ENCODE assay signal across 17 cellular contexts in genomic region chr2:38268691-38269309, GRCh38.
A peak's percentile ranks its signal among the peaks of the same experiment; 100 is the strongest.
DNase-seq lines count a peak whose midpoint lies in the region; ATAC-seq and TF ChIP-seq lines count a peak whose summit lies in the region.
"Had no signal": no experiment of that assay in that cellular context is flagged by ENCODE, and none has a peak within 500 bp of the region (broad histone marks: within the 10 kb centered on the region; RNA-seq: fewer than 3 reads in every experiment).

No MANE protein-coding gene starts in this region.

- peak; percentile 84 for DNase-seq in AG09319 (ENCODE audit: extremely low read depth, low read depth)
- peak; percentile 31 for DNase-seq in KBM-7
- peak; percentile 83 for DNase-seq in SIG-M5 (lab: John Stamatoyannopoulos, UW)
- DNase-seq in fibroblast of villous mesenchyme (ENCODE audit: low read depth), result peak; percentile 38
- no peak for DNase-seq in NCI-H2029 (lab: John Stamatoyannopoulos, UW)
- no peak for DNase-seq in NCI-H1436 (lab: John Stamatoyannopoulos, UW)
- DNase-seq in COLO829 (ENCODE audit: low spot score), result no peak
- DNase-seq: activated CD4-positive, alpha-beta T cell treated with anti-CD3 and anti-CD28 coated beads for 1 hour; activated CD8-positive, alpha-beta memory T cell treated with anti-CD3 and anti-CD28 coated beads, Interleukin-2, amount 50 U/mL, for 48 hours; caudate nucleus; DMS53; natural killer cell; psoas muscle; stimulated activated CD4-positive, alpha-beta T cell treated with anti-CD3 and anti-CD28 coated beads, Interleukin-12 subunit alpha, Interleukin-12 subunit beta, amount 100 ng/mL, for 4 hours had no signal

- in situ Hi-C loops in KBM-7 (cut with MboI; ENCODE audit: low pct_unique_long_range_greater_than_20kb, low sequenced_read_pairs), result loop anchor here (25.0 kb wide), 1 partner anchor 281 kb away; no protein-coding TSS in a partner anchor

- H3K4me3 ChIP-seq in fibroblast of villous mesenchyme (ENCODE audit: low read depth, low read length), result no peak overlapping the region
- H3K4me3 ChIP-seq: BLaER1, psoas muscle had no signal

- no peak for ATAC-seq in HG03565 (IDR thresholded peaks at IDR 0.05; ENCODE audit: unreplicated experiment)
- ATAC-seq: natural killer cell, psoas muscle, Right ventricle myocardium inferior had no signal

- no peak for TF ChIP-seq CTCF in AG09319 (IDR thresholded peaks at IDR 0.05; ENCODE audit: low read depth, low read length)
- no peak for TF ChIP-seq CTCF in fibroblast of villous mesenchyme (IDR thresholded peaks at IDR 0.05; ENCODE audit: insufficient read depth, low read depth, low read length)

Comparison
In these comparisons a context has a peak if more than half of its experiments do, and no peak if none do; other contexts are left out.
1. DNase-seq: peak in AG09319 (single experiment), KBM-7 (single experiment), SIG-M5 (single experiment) and fibroblast of villous mesenchyme (single experiment); none in NCI-H2029 (single experiment), NCI-H1436 (single experiment) and COLO829 (single experiment).